ENCODE assay signal across 10 cellular contexts in genomic region chr3:143536817-143537535, GRCh38.
DNase-seq lines count a peak whose midpoint lies in the region; TF ChIP-seq lines count a peak whose summit lies in the region.
"Had no signal": no experiment of that assay in that cellular context is flagged by ENCODE, and none has a peak within 500 bp of the region (broad histone marks: within the 10 kb centered on the region; RNA-seq: fewer than 3 reads in every experiment).

No MANE protein-coding gene starts in this region.

- H3K27ac ChIP-seq in osteoblast (ENCODE audit: low read depth, low read length) (peak overlapping the region; percentile 32), dorsolateral prefrontal cortex (no peak overlapping the region), trophoblast cell (ENCODE audit: low read depth, low read length) (no peak overlapping the region)

- no peak overlapping the region for H2AK5ac ChIP-seq in trophoblast cell (ENCODE audit: low read length)

- no peaks in the 10 kb centered on the region for H3K9me3 ChIP-seq in osteoblast (ENCODE audit: low read depth, low read length)
- H3K9me3 ChIP-seq in trophoblast cell (ENCODE audit: insufficient read depth, low read depth, low read length) = no peaks in the 10 kb centered on the region
- H3K9me3 ChIP-seq: esophagus squamous epithelium had no signal

- no peak overlapping the region for H2BK12ac ChIP-seq in trophoblast cell (ENCODE audit: low read length)

- H4K91ac ChIP-seq in trophoblast cell (ENCODE audit: low read depth, low read length) = no peak overlapping the region

- TF ChIP-seq CTCF in choroid plexus epithelial cell (conservative IDR thresholded peaks at IDR 0.05; ENCODE audit: low read depth, low read length) = no peak
- no peak for TF ChIP-seq CTCF in osteoblast (IDR thresholded peaks at IDR 0.05; ENCODE audit: extremely low read depth, low read depth, low read length)
- TF ChIP-seq CTCF in dorsolateral prefrontal cortex (IDR thresholded peaks at IDR 0.05 in 54 of 56, conservative IDR thresholded peaks at IDR 0.05 in 2 of 56; ENCODE audit: low read depth in 1 of 56, partially characterized antibody in 56 of 56) = no peak

- H3K18ac ChIP-seq in trophoblast cell (ENCODE audit: low read length) = no peak overlapping the region

- H2BK120ac ChIP-seq in trophoblast cell (ENCODE audit: insufficient read depth, low read length, poor library complexity) = no peak overlapping the region

- H3K4me1 ChIP-seq in osteoblast (ENCODE audit: insufficient read depth, low read length) (peaks cover 29% of the 10 kb centered on the region), trophoblast cell (ENCODE audit: control insufficient read depth in 1 of 2, insufficient read depth in 2 of 2, low read length in 2 of 2) (no peaks in the 10 kb centered on the region)

- no peak overlapping the region for H3K14ac ChIP-seq in trophoblast cell (ENCODE audit: low read length)

- H3K79me1 ChIP-seq in trophoblast cell (ENCODE audit: low read length) = no peaks in the 10 kb centered on the region

- no peak overlapping the region for H3K9ac ChIP-seq in trophoblast cell (ENCODE audit: low read length)

- H4K20me1 ChIP-seq in osteoblast (ENCODE audit: insufficient read depth, low read length) = no peaks in the 10 kb centered on the region

- no CpG with 5 or more reads among the region's 3 CpGs for WGBS in trophoblast cell (ENCODE audit: extremely low coverage, insufficient coverage, insufficient read length)

- intact Hi-C loops in dorsolateral prefrontal cortex (cut with DNase I) = no loop called here

- no peak overlapping the region for H2BK5ac ChIP-seq in trophoblast cell (ENCODE audit: low read depth, low read length, poor library complexity)

- H3K79me2 ChIP-seq in osteoblast (ENCODE audit: insufficient read depth, low read length) = no peaks in the 10 kb centered on the region
- H3K79me2 ChIP-seq in trophoblast cell (ENCODE audit: control insufficient read depth, insufficient read depth, low read length, poor library complexity) = no peaks in the 10 kb centered on the region

- H3K23ac ChIP-seq in trophoblast cell (ENCODE audit: low read length) = no peak overlapping the region

- H3K4me2 ChIP-seq in osteoblast (ENCODE audit: insufficient read depth, low read length) (peak overlapping the region; percentile 65), trophoblast cell (ENCODE audit: low read length) (no peak overlapping the region)

- no peak overlapping the region for H3K4ac ChIP-seq in trophoblast cell (ENCODE audit: low read depth, low read length)

- H2AFZ ChIP-seq in osteoblast (ENCODE audit: low read length) = no peak overlapping the region
- H2AFZ ChIP-seq in trophoblast cell (ENCODE audit: insufficient read depth, low read length, poor library complexity) = no peak overlapping the region

- peak; percentile 38 for DNase-seq in EL
- DNase-seq in LHCN-M2 (ENCODE audit: low read depth) = peak; percentile 44
- peak; percentile 91 for DNase-seq in choroid plexus epithelial cell (ENCODE audit: low read depth)
- peak; percentile 83 for DNase-seq in osteoblast (ENCODE audit: insufficient read length, low spot score, missing footprints)
- no peak for DNase-seq in T1000 (lab: John Stamatoyannopoulos, UW)
- DNase-seq in dorsolateral prefrontal cortex = no peak
- DNase-seq in SIG-M5 (lab: John Stamatoyannopoulos, UW) = no peak
- DNase-seq in trophoblast cell = no peak
- DNase-seq: DMS153, esophagus squamous epithelium had no signal

- no peak overlapping the region for H4K8ac ChIP-seq in trophoblast cell (ENCODE audit: low read depth, low read length)

- H3K27me3 ChIP-seq in osteoblast (ENCODE audit: insufficient read depth, low read length) (no peaks in the 10 kb centered on the region), dorsolateral prefrontal cortex (no peaks in the 10 kb centered on the region), trophoblast cell (ENCODE audit: insufficient read depth, low read length) (no peaks in the 10 kb centered on the region)
- H3K27me3 ChIP-seq: esophagus squamous epithelium had no signal

- H3K36me3 ChIP-seq in osteoblast (ENCODE audit: insufficient read depth, low read length) = no peaks in the 10 kb centered on the region
- no peaks in the 10 kb centered on the region for H3K36me3 ChIP-seq in trophoblast cell (ENCODE audit: control insufficient read depth in 1 of 2, insufficient read depth in 2 of 2, low read length in 2 of 2)
- H3K36me3 ChIP-seq: esophagus squamous epithelium had no signal

- no peak overlapping the region for H4K12ac ChIP-seq in trophoblast cell (ENCODE audit: low read depth, low read length)

- H3K4me3 ChIP-seq in choroid plexus epithelial cell (ENCODE audit: low read depth, low read length) = no peak overlapping the region
- H3K4me3 ChIP-seq in osteoblast (ENCODE audit: insufficient read depth, low read length) = peak overlapping the region; percentile 8
- H3K4me3 ChIP-seq in dorsolateral prefrontal cortex = no peak overlapping the region
- H3K4me3 ChIP-seq in trophoblast cell (ENCODE audit: low read depth, low read length) = no peak overlapping the region
- H3K4me3 ChIP-seq: esophagus squamous epithelium had no signal

Comparison
In these comparisons a context has a peak if more than half of its experiments do, and no peak if none do; other contexts are left out.
1. DNase-seq: peak in EL (single experiment), LHCN-M2 (single experiment), choroid plexus epithelial cell (single experiment) and osteoblast (single experiment); none in T1000 (single experiment), dorsolateral prefrontal cortex (0 of 10), SIG-M5 (single experiment) and trophoblast cell (0 of 2).